In the genomic region with DNA sequence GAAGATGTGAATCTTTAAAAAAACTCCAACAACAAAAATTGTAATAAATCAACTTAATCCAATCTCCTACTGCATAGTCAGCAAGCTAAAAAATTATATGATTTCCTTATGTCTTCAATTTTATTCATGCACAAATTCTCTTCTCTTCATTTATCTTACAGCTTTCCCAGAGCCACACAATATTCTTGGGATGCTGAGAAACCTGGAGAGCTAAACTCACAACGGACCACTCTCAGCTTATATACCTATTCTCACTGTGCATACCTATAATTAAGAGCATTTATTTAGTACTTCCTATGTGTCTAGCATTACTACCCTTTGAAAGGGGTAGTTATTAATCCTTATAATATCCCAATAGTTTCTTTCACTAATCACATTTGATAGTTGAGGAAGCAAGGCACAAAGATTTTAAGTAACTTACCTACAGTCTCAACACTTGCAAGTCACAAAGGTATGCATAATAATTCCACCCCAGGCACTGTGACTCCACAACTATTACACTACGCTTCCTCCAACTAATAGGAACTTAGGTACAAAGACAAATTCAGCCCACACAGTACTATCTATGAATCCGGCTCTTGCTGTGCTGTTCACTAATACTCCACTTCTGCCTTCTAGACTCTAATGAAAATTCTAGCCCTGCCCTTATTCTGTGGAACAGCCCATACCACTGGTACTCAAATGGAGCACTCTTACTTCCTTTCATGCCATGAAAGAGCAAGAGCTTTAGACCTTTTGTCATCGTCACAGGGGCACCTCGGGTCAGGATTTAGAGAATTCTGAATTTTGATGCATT, we compare ENCODE assay signal across 16 cellular contexts. TPM values are rescaled to one million over a fixed set of nuclear protein-coding genes. Genes with fewer than 3 reads are reported as not detected.
DNase-seq lines count a peak whose midpoint lies in the region; ATAC-seq and TF ChIP-seq lines count a peak whose summit lies in the region.
"Had no signal": no experiment of that assay in that cellular context is flagged by ENCODE, and none has a peak within 500 bp of the region (broad histone marks: within the 10 kb centered on the region; RNA-seq: fewer than 3 reads in every experiment).

No MANE protein-coding gene starts in this region.

- no peaks in the 10 kb centered on the region; the same call in 1 of the 2 replicates for H3K9me2 ChIP-seq in GM23248 (ENCODE audit: insufficient read depth)

- peaks cover 1 to 4% of the 10 kb centered on the region in 2 donors for H3K36me3 Mint-ChIP-seq in activated T-cell treated with anti-CD3 and anti-CD28 coated beads, Interleukin-2, amount 50 U/mL, for 72 hours (ENCODE audit: insufficient read depth in 2 of 2)

- no peak for ATAC-seq in activated T-cell treated with anti-CD3 and anti-CD28 coated beads, Interleukin-2, amount 50 U/mL, for 72 hours (replicated peaks in 1 of 2)
- ATAC-seq: A549; CD8-positive, alpha-beta T cell had no signal

- no peak overlapping the region for H4K91ac ChIP-seq in neuronal stem cell (ENCODE audit: low read depth, low read length, poor library complexity)

- WGBS in GM23248 (ENCODE audit: low coverage in 1 of 2, low lambda C conversion rate in 2 of 2, missing lambda C conversion rate in 2 of 2), 2 experiments: 87 to 89% methylated on average over 5 of the region's 5 CpGs
- no CpG with 5 or more reads among the region's 5 CpGs for WGBS in neuronal stem cell (ENCODE audit: extremely low coverage in 2 of 2, insufficient read length in 2 of 2, insufficient replicate concordance in 1 of 2), 2 donors

- H2AFZ ChIP-seq in GM23248 (no peak overlapping the region), neuronal stem cell (ENCODE audit: low read length) (no peak overlapping the region)

- H3F3A ChIP-seq in GM23248 (ENCODE audit: insufficient read depth): peaks cover 63% of the 10 kb centered on the region

- no peak overlapping the region for H3K27ac ChIP-seq in GM23248
- H3K27ac ChIP-seq in neuronal stem cell (replicated peaks; ENCODE audit: low read length): no peak overlapping the region
- H3K27ac ChIP-seq: A549, C4-2B had no signal

- H3K4me1 ChIP-seq in GM23248 (ENCODE audit: insufficient read depth) (peaks cover 26% of the 10 kb centered on the region), adipocyte (ENCODE audit: control insufficient read depth, insufficient read depth, low read length) (peaks cover 36% of the 10 kb centered on the region), neuronal stem cell (ENCODE audit: control insufficient read depth in 2 of 2, insufficient read depth in 1 of 2, low read depth in 1 of 2, low read length in 2 of 2) (peaks cover 0 to 3% of the 10 kb centered on the region in 2 donors)
- H3K4me1 ChIP-seq: BE2C had no signal

- H4K20me1 ChIP-seq in GM23248 (ENCODE audit: insufficient read depth): no peaks in the 10 kb centered on the region

- H3K9me3 ChIP-seq in GM23248 (ENCODE audit: low read depth) (no peaks in the 10 kb centered on the region), adipocyte (ENCODE audit: control insufficient read depth, low read length) (no peaks in the 10 kb centered on the region), neuronal stem cell (replicated peaks in 1 of 2; ENCODE audit: control insufficient read depth in 2 of 2, insufficient read depth in 1 of 2, low read depth in 1 of 2, low read length in 2 of 2) (no peaks in the 10 kb centered on the region)
- H3K9me3 ChIP-seq: A549, BE2C, Caco-2 had no signal

- no peak overlapping the region for H2BK12ac ChIP-seq in neuronal stem cell (ENCODE audit: low read length)

- H2AK5ac ChIP-seq in neuronal stem cell (ENCODE audit: low read depth, low read length): no peak overlapping the region

- H3K14ac ChIP-seq in neuronal stem cell (ENCODE audit: low read length): no peak overlapping the region

- TF ChIP-seq POLR2A in erythroblast (IDR thresholded peaks at IDR 0.05; ENCODE audit: low read length): peak; percentile 10

- no peak overlapping the region for H3K4me3 ChIP-seq in GM23248
- peak overlapping the region; percentile 95 for H3K4me3 ChIP-seq in adipocyte (ENCODE audit: low read length)
- no peak overlapping the region for H3K4me3 ChIP-seq in neuronal stem cell (ENCODE audit: low read length in 2 of 2)
- H3K4me3 ChIP-seq: A549 had no signal

- no peak for DNase-seq in GM23248
- DNase-seq in M059J (ENCODE audit: low read depth): peak; percentile 54
- no peak for DNase-seq in adipocyte (ENCODE audit: low read depth)
- DNase-seq in erythroblast (lab: John Stamatoyannopoulos, UW): no peak
- DNase-seq in activated T-cell treated with anti-CD3 and anti-CD28 coated beads, Interleukin-2, amount 50 U/mL, for 72 hours: no peak
- DNase-seq in neuronal stem cell (ENCODE audit: low spot score): no peak
- no peak for DNase-seq in MV-4-11 (lab: John Stamatoyannopoulos, UW)
- DNase-seq: BE2C; Caco-2; CD8-positive, alpha-beta T cell; DMS53; GF-D8; GOT3; H9 had no signal

- H3K9ac ChIP-seq in GM23248 (no peak overlapping the region), adipocyte (ENCODE audit: low read length) (no peak overlapping the region), neuronal stem cell (ENCODE audit: low read depth, low read length, poor library complexity) (no peak overlapping the region)

- H3K4me1 Mint-ChIP-seq in activated T-cell treated with anti-CD3 and anti-CD28 coated beads, Interleukin-2, amount 50 U/mL, for 72 hours (ENCODE audit: low read depth): peaks cover 30% of the 10 kb centered on the region

- H3K4me2 ChIP-seq in GM23248 (ENCODE audit: unreplicated experiment): peak overlapping the region; percentile 97
- no peak overlapping the region for H3K4me2 ChIP-seq in neuronal stem cell (ENCODE audit: insufficient read depth, low read length, poor library complexity, severe bottlenecking)
- H3K4me2 ChIP-seq: A549 had no signal

- H3K4ac ChIP-seq in neuronal stem cell (ENCODE audit: low read length): no peak overlapping the region

- in situ Hi-C loops in GM23248 (cut with MboI): no loop called here

- H4K8ac ChIP-seq in neuronal stem cell (ENCODE audit: low read depth, low read length): no peak overlapping the region

- peaks cover 34% of the 10 kb centered on the region for H3K79me2 ChIP-seq in GM23248 (ENCODE audit: insufficient read depth)

- H3K36me3 ChIP-seq in GM23248 (ENCODE audit: low read depth) (peaks cover 21% of the 10 kb centered on the region), adipocyte (ENCODE audit: control insufficient read depth, insufficient read depth, low read length, severe bottlenecking) (no peaks in the 10 kb centered on the region), neuronal stem cell (replicated peaks in 1 of 2; ENCODE audit: control insufficient read depth in 2 of 2, insufficient read depth in 2 of 2, low read length in 2 of 2) (peaks cover 0 to 2% of the 10 kb centered on the region in 2 donors)
- H3K36me3 ChIP-seq: BE2C had no signal

- peaks cover 26% of the 10 kb centered on the region for H3K27me3 Mint-ChIP-seq in activated T-cell treated with anti-CD3 and anti-CD28 coated beads, Interleukin-2, amount 50 U/mL, for 72 hours (ENCODE audit: low read depth)

- no peak overlapping the region for H2BK15ac ChIP-seq in neuronal stem cell (ENCODE audit: low read length)

- no peak overlapping the region for H3K23ac ChIP-seq in neuronal stem cell (ENCODE audit: low read depth, low read length, poor library complexity)

- no peaks in the 10 kb centered on the region for H3K79me1 ChIP-seq in neuronal stem cell (ENCODE audit: low read depth, low read length)

- H2BK5ac ChIP-seq in neuronal stem cell (ENCODE audit: low read length): no peak overlapping the region

- no peaks in the 10 kb centered on the region for H3K9me3 Mint-ChIP-seq in activated T-cell treated with anti-CD3 and anti-CD28 coated beads, Interleukin-2, amount 50 U/mL, for 72 hours
- H3K9me3 Mint-ChIP-seq: CD8-positive, alpha-beta T cell; H9 had no signal

- no peak overlapping the region for H2BK120ac ChIP-seq in neuronal stem cell (ENCODE audit: low read depth, low read length)

- no peak overlapping the region for H3K4me3 Mint-ChIP-seq in activated T-cell treated with anti-CD3 and anti-CD28 coated beads, Interleukin-2, amount 50 U/mL, for 72 hours
- H3K4me3 Mint-ChIP-seq: CD8-positive, alpha-beta T cell; H9 had no signal

- no peak overlapping the region for H3K18ac ChIP-seq in neuronal stem cell (ENCODE audit: low read length)

- no peak overlapping the region for H3K27ac Mint-ChIP-seq in activated T-cell treated with anti-CD3 and anti-CD28 coated beads, Interleukin-2, amount 50 U/mL, for 72 hours
- H3K27ac Mint-ChIP-seq: CD8-positive, alpha-beta T cell; H9 had no signal

- H3K27me3 ChIP-seq in GM23248 (replicated peaks; ENCODE audit: insufficient read depth) (no peaks in the 10 kb centered on the region), adipocyte (replicated peaks; ENCODE audit: control insufficient read depth, insufficient read depth, low read length) (no peaks in the 10 kb centered on the region), neuronal stem cell (ENCODE audit: control insufficient read depth in 3 of 3, insufficient read depth in 3 of 3, low read depth in 1 of 3, low read length in 3 of 3) (no peaks in the 10 kb centered on the region)
- H3K27me3 ChIP-seq: BE2C had no signal

RNA-seq across cellular contexts. Expression of gene CCDC71L, which starts 5.1 kb away (rescaled TPM):
- total RNA-seq in GM23248 (2014; rRNA removed; shearing (Covaris generic)): 77.6 and 124 TPM in 2 replicates
- 23.1 and 29.8 TPM in 2 replicates for polyA plus RNA-seq in GM23248 (2016; fragmentation: Nextera tagmentation; extraction: Ambion mirVana)
- total RNA-seq in M059J (2014; rRNA removed; shearing (Covaris generic)): 202 and 220 TPM in 2 replicates
- total RNA-seq in activated T-cell treated with anti-CD3 and anti-CD28 coated beads, Interleukin-2, amount 50 U/mL, for 72 hours: 10 to 100 TPM; 24.1 to 41.5 TPM
- polyA plus RNA-seq in neuronal stem cell (2013, experiment 1 of 2): 12.6 TPM
- polyA plus RNA-seq in neuronal stem cell (2013, experiment 2 of 2): 12.7 TPM
